Comparison of ENCODE assay signal across 12 cellular contexts in genomic region chr16:75341934-75342811, GRCh38.
DNase-seq lines count a peak whose midpoint lies in the region; ATAC-seq, FAIRE-seq and TF ChIP-seq lines count a peak whose summit lies in the region.
"Had no signal": no experiment of that assay in that cellular context is flagged by ENCODE, and none has a peak within 500 bp of the region (broad histone marks: within the 10 kb centered on the region; RNA-seq: fewer than 3 reads in every experiment).

No MANE protein-coding gene starts in this region.

- intact Hi-C loops in pancreas (cut with DNase I) = no loop called here

- no peak for TF ChIP-seq CTCF in fibroblast of pulmonary artery (IDR thresholded peaks at IDR 0.05; ENCODE audit: low read length, missing control alignments)
- no peak for TF ChIP-seq CTCF in pancreas (IDR thresholded peaks at IDR 0.05)

- H3K27ac ChIP-seq in pancreas = peak overlapping the region in 2 of 4 donors; percentile 45 to 59

- DNase-seq in Caki2 (ENCODE audit: low read depth) (peak; percentile 94), RPMI8226 (peak; percentile 84), fibroblast of pulmonary artery (ENCODE audit: low read depth) (peak; percentile 60), pancreas (no peak), cerebellar nuclear complex (lab: John Stamatoyannopoulos, UW) (no peak)
- no peak for DNase-seq in stimulated activated CD4-positive, alpha-beta T cell treated with anti-CD3 and anti-CD28 coated beads, Interleukin-1b, Interleukin-23, amount 100 ng/mL, for 48 hours
- DNase-seq: activated T-cell treated with anti-CD3 and anti-CD28 coated beads, Interleukin-2, amount 50 U/mL, for 1 hour; DMS79; SHP77 treated with DMSO at 0.1 percent for 48 hours had no signal

- no peaks in the 10 kb centered on the region for H3K9me3 ChIP-seq in pancreas

- peaks cover 6 to 17% (median 7%) of the 10 kb centered on the region in 3 donors for H3K4me1 ChIP-seq in pancreas

- H3K4me3 ChIP-seq in fibroblast of pulmonary artery (replicated peaks; ENCODE audit: low read depth, low read length) (no peak overlapping the region), pancreas (no peak overlapping the region)
- H3K4me3 ChIP-seq: K562 had no signal

- no peak for FAIRE-seq in pancreas (lab: Jason Lieb, UNC)
- FAIRE-seq: K562 had no signal

- ATAC-seq in pancreas = peak; percentile 69 to 83 (median 77)
- no peak for ATAC-seq in HG03196 (IDR thresholded peaks at IDR 0.05; ENCODE audit: unreplicated experiment)
- ATAC-seq in HG02981 (IDR thresholded peaks at IDR 0.05; ENCODE audit: unreplicated experiment) = no peak
- ATAC-seq: K562 had no signal

- H3K36me3 ChIP-seq in pancreas = no peaks in the 10 kb centered on the region

- 53 to 54% methylated on average over 3 of the region's 3 CpGs for WGBS in pancreas, 2 donors

- H3K27me3 ChIP-seq in pancreas = no peaks in the 10 kb centered on the region

- in situ Hi-C loops in Caki2 (cut with HindIII; ENCODE audit: low pct_unique_long_range_greater_than_20kb, low sequenced_read_pairs) = no loop called here

Comparison
In these comparisons a context has a peak if more than half of its experiments do, and no peak if none do; other contexts are left out.
1. DNase-seq: peak in Caki2 (single experiment), RPMI8226 (single experiment) and fibroblast of pulmonary artery (single experiment); none in pancreas (0 of 6), cerebellar nuclear complex (0 of 2) and stimulated activated CD4-positive, alpha-beta T cell treated with anti-CD3 and anti-CD28 coated beads, Interleukin-1b, Interleukin-23, amount 100 ng/mL, for 48 hours (single experiment).
2. ATAC-seq: peak in pancreas (4 of 4); none in HG03196 (single experiment) and HG02981 (single experiment).